In genomic region chrX:15579778-15580747, GRCh38 we compare ENCODE assay signal across 12 cellular contexts. TPM values are rescaled to one million over a fixed set of nuclear protein-coding genes. Genes with fewer than 3 reads are reported as not detected.
DNase-seq lines count a peak whose midpoint lies in the region; ATAC-seq, FAIRE-seq and TF ChIP-seq lines count a peak whose summit lies in the region.
"Had no signal": no experiment of that assay in that cellular context is flagged by ENCODE, and none has a peak within 500 bp of the region (broad histone marks: within the 10 kb centered on the region; RNA-seq: fewer than 3 reads in every experiment).

No MANE protein-coding gene starts in this region.

- no peaks in the 10 kb centered on the region; the same call in 1 of the 2 replicates for H3K9me3 ChIP-seq in K562 (replicated peaks; ENCODE audit: control insufficient read depth, insufficient read depth, low read depth, low read length)
- no peaks in the 10 kb centered on the region for H3K9me3 ChIP-seq in left ventricle myocardium inferior (replicated peaks)
- H3K9me3 ChIP-seq in pancreas, result no peaks in the 10 kb centered on the region
- H3K9me3 ChIP-seq: vagina had no signal

- no peaks in the 10 kb centered on the region for H3K4me1 Mint-ChIP-seq in activated T-helper 17 cell treated with anti-CD3 and anti-CD28 coated beads, Interleukin-2, amount 50 U/mL, for 72 hours

- H3K36me3 ChIP-seq in K562 (ENCODE audit: control insufficient read depth, insufficient read depth, low read length) (no peaks in the 10 kb centered on the region; the same call in 2 of the 3 replicates), left ventricle myocardium inferior (no peaks in the 10 kb centered on the region), pancreas (no peaks in the 10 kb centered on the region)
- H3K36me3 ChIP-seq: vagina had no signal

- peak overlapping the region; percentile 89 for H2AFZ ChIP-seq in K562 (ENCODE audit: low read depth, low read length)

- H3K9me3 Mint-ChIP-seq in activated T-helper 17 cell treated with anti-CD3 and anti-CD28 coated beads, Interleukin-2, amount 50 U/mL, for 72 hours, result no peaks in the 10 kb centered on the region

- WGBS in K562 (ENCODE audit: insufficient coverage, low coverage, missing lambda C conversion rate), result 8% methylated on average over 5 of the region's 5 CpGs
- WGBS in pancreas, 2 donors, result 56 to 58% methylated on average over 5 of the region's 5 CpGs

- no peaks in the 10 kb centered on the region for H4K20me1 ChIP-seq in K562 (replicated peaks; ENCODE audit: control insufficient read depth, insufficient read depth, low read length)

- H3K4me2 ChIP-seq in K562 (ENCODE audit: insufficient read depth, low read length), result peak overlapping the region; percentile 69

- H3K79me2 ChIP-seq in K562 (ENCODE audit: control insufficient read depth, insufficient read depth, low read length), result no peaks in the 10 kb centered on the region

- POLR2A ChIA-PET in K562 (lab: Yijun Ruan, JAX), result interaction anchor here (0.6 to 0.9 kb wide), 4 partner anchors 15 to 257 kb away, joined by 3 read pairs; no protein-coding TSS in a partner anchor

- H3K27me3 Mint-ChIP-seq in activated T-helper 17 cell treated with anti-CD3 and anti-CD28 coated beads, Interleukin-2, amount 50 U/mL, for 72 hours, result peaks cover 8% of the 10 kb centered on the region

- intact Hi-C loops in K562 (cut with micrococcal nuclease), result no loop called here
- intact Hi-C loops in left ventricle myocardium inferior (cut with micrococcal nuclease), result no loop called here
- intact Hi-C loops in pancreas (cut with DNase I), result loop anchor here in 1 of 3 donors (10.0 kb wide), 1 partner anchor 65 kb away; no protein-coding TSS in a partner anchor

- no peak overlapping the region for H3K27ac Mint-ChIP-seq in activated T-helper 17 cell treated with anti-CD3 and anti-CD28 coated beads, Interleukin-2, amount 50 U/mL, for 72 hours

- H3K36me3 Mint-ChIP-seq in activated T-helper 17 cell treated with anti-CD3 and anti-CD28 coated beads, Interleukin-2, amount 50 U/mL, for 72 hours (ENCODE audit: low read depth), result no peaks in the 10 kb centered on the region

- H3K27me3 ChIP-seq in K562 (ENCODE audit: control insufficient read depth in 2 of 2, insufficient read depth in 2 of 2, low read length in 2 of 2) (no peaks in the 10 kb centered on the region), left ventricle myocardium inferior (ENCODE audit: low read depth) (no peaks in the 10 kb centered on the region), pancreas (peaks cover 0 to 12% (median 2%) of the 10 kb centered on the region in 4 donors)
- H3K27me3 ChIP-seq: vagina had no signal

- no peaks in the 10 kb centered on the region for H3K9me1 ChIP-seq in K562 (ENCODE audit: control insufficient read depth, insufficient read depth, low read length)

- in situ Hi-C loops in K562 (cut with MboI), result loop anchor here (10.0 kb wide), 1 partner anchor 215 kb away; no protein-coding TSS in a partner anchor

- TF ChIP-seq CTCF in K562 (IDR thresholded peaks at IDR 0.05 in 2 of 3, conservative IDR thresholded peaks at IDR 0.05 in 1 of 3; ENCODE audit: insufficient read depth in 2 of 3, low read depth in 1 of 3, low read length in 3 of 3) (no peak), left ventricle myocardium inferior (IDR thresholded peaks at IDR 0.05; ENCODE audit: borderline replicate concordance) (no peak), pancreas (IDR thresholded peaks at IDR 0.05) (no peak)

- H3K4me3 ChIP-seq in K562 (no peak overlapping the region), left ventricle myocardium inferior (no peak overlapping the region), pancreas (no peak overlapping the region)
- H3K4me3 ChIP-seq: vagina had no signal

- BruUV-seq in K562 (replicated peaks; lab: Mats Ljungman, UMichigan), result no TSS peak

- no peak for TF ChIP-seq RAD21 in K562 (CRISPR knock-in tag; conservative IDR thresholded peaks at IDR 0.05 in 1 of 2, IDR thresholded peaks at IDR 0.05 in 1 of 2)

- H3K4me1 ChIP-seq in K562 (replicated peaks in 1 of 2; ENCODE audit: control insufficient read depth in 2 of 2, insufficient read depth in 2 of 2, low read length in 2 of 2) (peaks cover 0 to 25% of the 10 kb centered on the region in 2 experiments; a peak in 3 of 5 replicates), left ventricle myocardium inferior (peaks cover 14% of the 10 kb centered on the region), pancreas (peaks cover 0 to 8% (median 0%) of the 10 kb centered on the region in 3 donors)
- H3K4me1 ChIP-seq: vagina had no signal

- peak; percentile 97 for ATAC-seq in K562
- ATAC-seq in pancreas, result peak; percentile 85 to 92 (median 90)
- no peak for ATAC-seq in activated T-helper 17 cell treated with anti-CD3 and anti-CD28 coated beads, Interleukin-2, amount 50 U/mL, for 72 hours (replicated peaks)
- no peak for ATAC-seq in HG03354 (IDR thresholded peaks at IDR 0.05; ENCODE audit: poor library complexity, severe bottlenecking, unreplicated experiment)
- no peak for ATAC-seq in HG03159 (IDR thresholded peaks at IDR 0.05; ENCODE audit: unreplicated experiment)

- DNase-seq in HPDE6-E6E7 (ENCODE audit: extremely low spot score) (peak; percentile 33), K562 (ENCODE audit: extremely low read depth in 1 of 4, low spot score in 3 of 4) (peak; percentile 66 to 92 (median 81)), left ventricle myocardium inferior (peak; percentile 41), pancreas (peak in 5 of 6 donors; percentile 5 to 53 (median 18)), epidermal melanocyte (ENCODE audit: insufficient read length, low spot score) (no peak)
- DNase-seq: activated CD8-positive, alpha-beta memory T cell treated with anti-CD3 and anti-CD28 coated beads, Interleukin-2, amount 50 U/mL, for 4 hours; stimulated activated CD4-positive, alpha-beta T cell treated with anti-CD3 and anti-CD28 coated beads, Interleukin-12 subunit alpha, Interleukin-12 subunit beta, amount 100 ng/mL, for 4 hours had no signal

- no peak for TF ChIP-seq POLR2A in K562 (conservative IDR thresholded peaks at IDR 0.05)

- CTCF ChIA-PET in K562 (lab: Yijun Ruan, JAX; ENCODE audit: low intra/inter-chr PET ratio), result no interaction called here

- H3K27ac ChIP-seq in K562 (ENCODE audit: extremely low read depth, low read depth, low read length), result peak overlapping the region; percentile 88
- peak overlapping the region; percentile 64 for H3K27ac ChIP-seq in left ventricle myocardium inferior (replicated peaks)
- H3K27ac ChIP-seq in pancreas, result no peak overlapping the region
- H3K27ac ChIP-seq: vagina had no signal

- no peak overlapping the region for H3K4me3 Mint-ChIP-seq in activated T-helper 17 cell treated with anti-CD3 and anti-CD28 coated beads, Interleukin-2, amount 50 U/mL, for 72 hours

- no peak; the same call in 1 of the 2 replicates for TF ChIP-seq EP300 in K562 (IDR thresholded peaks at IDR 0.05; ENCODE audit: low read length)

- peak; percentile 99 for FAIRE-seq in K562 (lab: Jason Lieb, UNC)
- no peak for FAIRE-seq in pancreas (lab: Jason Lieb, UNC)
- FAIRE-seq: GM18507 had no signal

- H3K9ac ChIP-seq in K562 (ENCODE audit: insufficient read depth in 1 of 2, low read depth in 2 of 2, low read length in 2 of 2), result peak overlapping the region in 1 of 2 experiments; percentile 57; a peak in 2 of 4 replicates

TF ChIP-seq in K562, 482 proteins besides CTCF, POLR2A, EP300 and RAD21 (continues in another document):
- TF ChIP-seq FOXM1 (IDR thresholded peaks at IDR 0.05; ENCODE audit: low read depth) (0 out of 2 replicates have a peak, but pooled peaks have one; percentile 51), FOXM1 (CRISPR knock-in tag; IDR thresholded peaks at IDR 0.05; ENCODE audit: low read depth) (no peak), TCF3 (CRISPR knock-in tag; IDR thresholded peaks at IDR 0.05) (peak; percentile 89), VEZF1 (CRISPR knock-in tag; IDR thresholded peaks at IDR 0.05) (peak; percentile 56), NR1H2 (CRISPR knock-in tag; IDR thresholded peaks at IDR 0.05) (no peak)

RNA-seq across cellular contexts. Expression of gene ACE2, which starts 20.7 kb away (rescaled TPM):
- not detected in 2 replicates for total RNA-seq in K562 (2011; cell fraction: chromatin; rRNA removed; ENCODE audit: low replicate concordance)
- total RNA-seq in K562 (2011; cell fraction: nucleolus; rRNA removed), result 0.53 TPM in 1 of 2 replicates, not detected in the other
- total RNA-seq in K562 (2011; cell fraction: nucleoplasm; rRNA removed), result not detected in 2 replicates
- not detected in 2 replicates for total RNA-seq in K562 (2014; rRNA removed)
- total RNA-seq in K562 (2014; rRNA removed; fragmentation: Illumina TruSeq; extraction: Trizol), result 0.07 TPM in 1 of 2 replicates, not detected in the other
- total RNA-seq in K562 (2015; rRNA removed; fragmentation: Illumina TruSeq; extraction: Trizol), result 0.04 TPM in 1 of 2 replicates, not detected in the other
- total RNA-seq in K562 (2021), result not detected in 2 replicates
- polyA plus RNA-seq in K562 (2011; rRNA removed), result 0.03 TPM in 1 of 2 replicates, not detected in the other
- not detected in 2 replicates for polyA plus RNA-seq in K562 (2011; cell fraction: cytosol; rRNA removed)
- polyA plus RNA-seq in K562 (2011; cell fraction: nucleus; rRNA removed), result not detected in 2 replicates
- polyA plus RNA-seq in K562 (2012), result not detected in 2 replicates
- polyA plus RNA-seq in K562 (2014; fragmentation: Illumina TruSeq; extraction: Trizol), result 0.09 TPM in 1 of 2 replicates, not detected in the other
- polyA plus RNA-seq in K562 (2014; fragmentation: Nextera tagmentation; extraction: Ambion mirVana), result not detected
- not detected in 2 replicates for polyA plus RNA-seq in K562 (2014; rRNA removed)
- not detected in 2 replicates for polyA minus RNA-seq in K562 (2011; rRNA and poly(A)+ RNA removed)
- not detected in 2 replicates for polyA minus RNA-seq in K562 (2011; cell fraction: cytosol; rRNA and poly(A)+ RNA removed)
- not detected in 2 replicates for polyA minus RNA-seq in K562 (2011; cell fraction: nucleus; rRNA and poly(A)+ RNA removed)
- total RNA-seq in left ventricle myocardium inferior, result 14.0 TPM
- 1 to 10 TPM in 4 of 6 donors, under 1 TPM in 2; 0.63 to 3.4 (median 2.0) TPM for total RNA-seq in pancreas
- polyA plus RNA-seq in pancreas, result 1 to 10 TPM in 1 of 2 donors, under 1 TPM in 1; 0.49 to 2.6 TPM
- under 1 TPM in 1 of 2 donors, not detected in 1; 0.16 TPM for total RNA-seq in activated T-helper 17 cell treated with anti-CD3 and anti-CD28 coated beads, Interleukin-2, amount 50 U/mL, for 72 hours

Comparison
In these comparisons a context has a peak if more than half of its experiments do, and no peak if none do; other contexts are left out.
1. ATAC-seq: peak in K562 (single experiment) and pancreas (4 of 4); none in activated T-helper 17 cell treated with anti-CD3 and anti-CD28 coated beads, Interleukin-2, amount 50 U/mL, for 72 hours (single experiment), HG03354 (single experiment) and HG03159 (single experiment).
2. H3K27ac ChIP-seq: peak in K562 (single experiment) and left ventricle myocardium inferior (single experiment); none in pancreas (0 of 4).